ENCODE assay signal across 17 cellular contexts in genomic region chr10:119265691-119266090, GRCh38. TPM values are rescaled to one million over a fixed set of nuclear protein-coding genes. Genes with fewer than 3 reads are reported as not detected.
A peak's percentile ranks its signal among the peaks of the same experiment; 100 is the strongest.
DNase-seq lines count a peak whose midpoint lies in the region; ATAC-seq and TF ChIP-seq lines count a peak whose summit lies in the region.
"Had no signal": no experiment of that assay in that cellular context is flagged by ENCODE, and none has a peak within 500 bp of the region (broad histone marks: within the 10 kb centered on the region; RNA-seq: fewer than 3 reads in every experiment).

No MANE protein-coding gene starts in this region.

- peak overlapping the region; percentile 76 for H3K27ac Mint-ChIP-seq in CD4-positive, alpha-beta T cell
- H3K27ac Mint-ChIP-seq in T-helper 17 cell (peak overlapping the region; percentile 100), memory B cell (peak overlapping the region; percentile 100), WTC11 (no peak overlapping the region)
- peak overlapping the region; percentile 61 for H3K27ac Mint-ChIP-seq in stimulated activated effector memory CD8-positive, alpha-beta T cell treated with anti-CD3 and anti-CD28 coated beads, Interleukin-12 subunit alpha, Interleukin-12 subunit beta, amount 100 ng/mL, for 72 hours

- peaks cover 20% of the 10 kb centered on the region for H3K36me3 Mint-ChIP-seq in CD4-positive, alpha-beta T cell (ENCODE audit: low read depth)
- H3K36me3 Mint-ChIP-seq in T-helper 17 cell (ENCODE audit: low read depth) = no peaks in the 10 kb centered on the region
- peaks cover 6% of the 10 kb centered on the region for H3K36me3 Mint-ChIP-seq in memory B cell
- H3K36me3 Mint-ChIP-seq in stimulated activated effector memory CD8-positive, alpha-beta T cell treated with anti-CD3 and anti-CD28 coated beads, Interleukin-12 subunit alpha, Interleukin-12 subunit beta, amount 100 ng/mL, for 72 hours = peaks cover 18% of the 10 kb centered on the region
- H3K36me3 Mint-ChIP-seq in WTC11 = peaks cover 8% of the 10 kb centered on the region

- no peak for ATAC-seq in CD4-positive, alpha-beta T cell (ENCODE audit: poor library complexity)
- ATAC-seq in T-helper 17 cell = no peak
- ATAC-seq in memory B cell (ENCODE audit: low read depth) = no peak
- ATAC-seq in stimulated activated effector memory CD8-positive, alpha-beta T cell treated with anti-CD3 and anti-CD28 coated beads, Interleukin-12 subunit alpha, Interleukin-12 subunit beta, amount 100 ng/mL, for 72 hours = no peak
- ATAC-seq in SK-N-SH treated with all-trans-retinoic acid at 6 μM for 48 hours = no peak
- ATAC-seq in WTC11 = no peak
- ATAC-seq: HCT116, Panc1 had no signal

- H3K27ac ChIP-seq in CD4-positive, alpha-beta T cell (ENCODE audit: low read depth, low read length) = no peak overlapping the region
- H3K27ac ChIP-seq: KMS-11 had no signal

- no peaks in the 10 kb centered on the region for H3K27me3 Mint-ChIP-seq in CD4-positive, alpha-beta T cell
- H3K27me3 Mint-ChIP-seq in T-helper 17 cell (no peaks in the 10 kb centered on the region), memory B cell (no peaks in the 10 kb centered on the region), WTC11 (ENCODE audit: low read depth) (no peaks in the 10 kb centered on the region; the same call in 1 of the 2 replicates)

- peaks cover 40% of the 10 kb centered on the region for H3K4me1 Mint-ChIP-seq in CD4-positive, alpha-beta T cell (ENCODE audit: low read depth)
- H3K4me1 Mint-ChIP-seq in T-helper 17 cell (peaks cover 24% of the 10 kb centered on the region), memory B cell (peaks cover 25% of the 10 kb centered on the region), WTC11 (peaks cover 8% of the 10 kb centered on the region)
- H3K4me1 Mint-ChIP-seq in stimulated activated effector memory CD8-positive, alpha-beta T cell treated with anti-CD3 and anti-CD28 coated beads, Interleukin-12 subunit alpha, Interleukin-12 subunit beta, amount 100 ng/mL, for 72 hours = peaks cover 32% of the 10 kb centered on the region

- no peak for TF ChIP-seq CTCF in CD4-positive, alpha-beta T cell (IDR thresholded peaks at IDR 0.05)
- no peak for TF ChIP-seq CTCF in WTC11 (IDR thresholded peaks at IDR 0.05)

- CTCF ChIA-PET in CD4-positive, alpha-beta T cell (lab: Charles Lee) = interaction anchor here (0.5 to 0.8 kb wide), 2 partner anchors 59 to 184 kb away, joined by 3 read pairs; no protein-coding TSS in a partner anchor
- CTCF ChIA-PET in WTC11 (lab: Charles Lee) = interaction anchor here (1.0 kb wide), 1 partner anchor 66 kb away, joined by 3 read pairs; no protein-coding TSS in a partner anchor

- intact Hi-C loops in CD4-positive, alpha-beta T cell (cut with DNase I, micrococcal nuclease) = loop anchor here in 1 of 2 experiments (5.0 kb wide), 2 partner anchors 37 to 53 kb away; no protein-coding TSS in a partner anchor

- no peaks in the 10 kb centered on the region for H3K9me3 Mint-ChIP-seq in CD4-positive, alpha-beta T cell
- H3K9me3 Mint-ChIP-seq in memory B cell (no peaks in the 10 kb centered on the region), WTC11 (peaks cover 10% of the 10 kb centered on the region)
- H3K9me3 Mint-ChIP-seq in stimulated activated effector memory CD8-positive, alpha-beta T cell treated with anti-CD3 and anti-CD28 coated beads, Interleukin-12 subunit alpha, Interleukin-12 subunit beta, amount 100 ng/mL, for 72 hours = no peaks in the 10 kb centered on the region

- no peak overlapping the region for H3K4me3 Mint-ChIP-seq in CD4-positive, alpha-beta T cell
- H3K4me3 Mint-ChIP-seq in T-helper 17 cell = no peak overlapping the region
- no peak overlapping the region for H3K4me3 Mint-ChIP-seq in memory B cell
- no peak overlapping the region for H3K4me3 Mint-ChIP-seq in stimulated activated effector memory CD8-positive, alpha-beta T cell treated with anti-CD3 and anti-CD28 coated beads, Interleukin-12 subunit alpha, Interleukin-12 subunit beta, amount 100 ng/mL, for 72 hours
- H3K4me3 Mint-ChIP-seq in WTC11 = no peak overlapping the region

- DNase-seq in CD4-positive, alpha-beta T cell = no peak
- DNase-seq in T-helper 17 cell (no peak), memory B cell (ENCODE audit: low spot score in 2 of 2) (no peak), WTC11 (ENCODE audit: low spot score) (no peak), NCI-H748 (lab: John Stamatoyannopoulos, UW; ENCODE audit: unreplicated experiment) (no peak)
- no peak for DNase-seq in stimulated activated effector memory CD8-positive, alpha-beta T cell treated with anti-CD3 and anti-CD28 coated beads, Interleukin-12 subunit alpha, Interleukin-12 subunit beta, amount 100 ng/mL, for 72 hours (ENCODE audit: low spot score in 2 of 2)
- DNase-seq: DMS79, NCI-H1092 treated with DMSO at 0.1 percent for 48 hours, NCI-H146, NCI-H2029 treated with DMSO at 0.1 percent for 48 hours, NCI-H2171, NCI-H345, NCI-H524 had no signal

- POLR2A ChIA-PET in CD4-positive, alpha-beta T cell (lab: Charles Lee) = no interaction called here
- POLR2A ChIA-PET in WTC11 (lab: Charles Lee) = no interaction called here

- H3K27me3 ChIP-seq in CD4-positive, alpha-beta T cell (ENCODE audit: control insufficient read depth, insufficient read depth, low read length) = no peaks in the 10 kb centered on the region

- H3K9me3 ChIP-seq in CD4-positive, alpha-beta T cell (ENCODE audit: control insufficient read depth, low read length) = no peaks in the 10 kb centered on the region
- H3K9me3 ChIP-seq in T-helper 17 cell (ENCODE audit: control insufficient read depth, low read length, poor library complexity, severe bottlenecking) = no peaks in the 10 kb centered on the region

TF ChIP-seq in SK-N-SH treated with all-trans-retinoic acid at 6 μM for 48 hours, 23 proteins besides CTCF, POLR2A, EP300 and RAD21:
- no peak for TF ChIP-seq SNAI2 (CRISPR knock-in tag; IDR thresholded peaks at IDR 0.05)
- TF ChIP-seq TCF4 (CRISPR knock-in tag; IDR thresholded peaks at IDR 0.05; ENCODE audit: borderline replicate concordance) = no peak
- TF ChIP-seq ZFP30 (CRISPR knock-in tag; IDR thresholded peaks at IDR 0.05) = no peak
- no peak for TF ChIP-seq OSR1 (CRISPR knock-in tag; IDR thresholded peaks at IDR 0.05)
- TF ChIP-seq ZC3H10 (CRISPR knock-in tag; IDR thresholded peaks at IDR 0.05) = no peak
- TF ChIP-seq ZNF565 (CRISPR knock-in tag; conservative IDR thresholded peaks at IDR 0.05; ENCODE audit: low read depth) = no peak
- no peak for TF ChIP-seq ISL1 (CRISPR knock-in tag; IDR thresholded peaks at IDR 0.05)

TF ChIP-seq in WTC11, 78 proteins besides CTCF, POLR2A, EP300 and RAD21 (continues in another document):
- TF ChIP-seq NFE2L1 (CRISPR knock-in tag; IDR thresholded peaks at IDR 0.05) = no peak
- TF ChIP-seq, protein P1, sequence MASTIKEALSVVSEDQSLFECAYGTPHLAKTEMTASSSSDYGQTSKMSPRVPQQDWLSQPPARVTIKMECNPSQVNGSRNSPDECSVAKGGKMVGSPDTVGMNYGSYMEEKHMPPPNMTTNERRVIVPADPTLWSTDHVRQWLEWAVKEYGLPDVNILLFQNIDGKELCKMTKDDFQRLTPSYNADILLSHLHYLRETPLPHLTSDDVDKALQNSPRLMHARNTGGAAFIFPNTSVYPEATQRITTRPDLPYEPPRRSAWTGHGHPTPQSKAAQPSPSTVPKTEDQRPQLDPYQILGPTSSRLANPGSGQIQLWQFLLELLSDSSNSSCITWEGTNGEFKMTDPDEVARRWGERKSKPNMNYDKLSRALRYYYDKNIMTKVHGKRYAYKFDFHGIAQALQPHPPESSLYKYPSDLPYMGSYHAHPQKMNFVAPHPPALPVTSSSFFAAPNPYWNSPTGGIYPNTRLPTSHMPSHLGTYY (CRISPR knock-in tag; IDR thresholded peaks at IDR 0.05) = no peak
- no peak for TF ChIP-seq GRHL2 (CRISPR knock-in tag; IDR thresholded peaks at IDR 0.05; ENCODE audit: insufficient replicate concordance, severe bottlenecking)
- no peak for TF ChIP-seq TP53 (CRISPR knock-in tag; IDR thresholded peaks at IDR 0.05)
- no peak for TF ChIP-seq MXD4 (CRISPR knock-in tag; IDR thresholded peaks at IDR 0.05; ENCODE audit: borderline replicate concordance)
- no peak for TF ChIP-seq ZNF416 (CRISPR knock-in tag; IDR thresholded peaks at IDR 0.05)
- TF ChIP-seq, protein P2, sequence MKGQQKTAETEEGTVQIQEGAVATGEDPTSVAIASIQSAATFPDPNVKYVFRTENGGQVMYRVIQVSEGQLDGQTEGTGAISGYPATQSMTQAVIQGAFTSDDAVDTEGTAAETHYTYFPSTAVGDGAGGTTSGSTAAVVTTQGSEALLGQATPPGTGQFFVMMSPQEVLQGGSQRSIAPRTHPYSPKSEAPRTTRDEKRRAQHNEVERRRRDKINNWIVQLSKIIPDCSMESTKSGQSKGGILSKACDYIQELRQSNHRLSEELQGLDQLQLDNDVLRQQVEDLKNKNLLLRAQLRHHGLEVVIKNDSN (CRISPR knock-in tag; IDR thresholded peaks at IDR 0.05) = no peak
- TF ChIP-seq, protein P3, sequence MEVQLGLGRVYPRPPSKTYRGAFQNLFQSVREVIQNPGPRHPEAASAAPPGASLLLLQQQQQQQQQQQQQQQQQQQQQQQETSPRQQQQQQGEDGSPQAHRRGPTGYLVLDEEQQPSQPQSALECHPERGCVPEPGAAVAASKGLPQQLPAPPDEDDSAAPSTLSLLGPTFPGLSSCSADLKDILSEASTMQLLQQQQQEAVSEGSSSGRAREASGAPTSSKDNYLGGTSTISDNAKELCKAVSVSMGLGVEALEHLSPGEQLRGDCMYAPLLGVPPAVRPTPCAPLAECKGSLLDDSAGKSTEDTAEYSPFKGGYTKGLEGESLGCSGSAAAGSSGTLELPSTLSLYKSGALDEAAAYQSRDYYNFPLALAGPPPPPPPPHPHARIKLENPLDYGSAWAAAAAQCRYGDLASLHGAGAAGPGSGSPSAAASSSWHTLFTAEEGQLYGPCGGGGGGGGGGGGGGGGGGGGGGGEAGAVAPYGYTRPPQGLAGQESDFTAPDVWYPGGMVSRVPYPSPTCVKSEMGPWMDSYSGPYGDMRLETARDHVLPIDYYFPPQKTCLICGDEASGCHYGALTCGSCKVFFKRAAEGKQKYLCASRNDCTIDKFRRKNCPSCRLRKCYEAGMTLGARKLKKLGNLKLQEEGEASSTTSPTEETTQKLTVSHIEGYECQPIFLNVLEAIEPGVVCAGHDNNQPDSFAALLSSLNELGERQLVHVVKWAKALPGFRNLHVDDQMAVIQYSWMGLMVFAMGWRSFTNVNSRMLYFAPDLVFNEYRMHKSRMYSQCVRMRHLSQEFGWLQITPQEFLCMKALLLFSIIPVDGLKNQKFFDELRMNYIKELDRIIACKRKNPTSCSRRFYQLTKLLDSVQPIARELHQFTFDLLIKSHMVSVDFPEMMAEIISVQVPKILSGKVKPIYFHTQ (CRISPR knock-in tag; IDR thresholded peaks at IDR 0.05) = no peak
- no peak for TF ChIP-seq GTF2I (CRISPR knock-in tag; conservative IDR thresholded peaks at IDR 0.05)
- TF ChIP-seq IRF2 (CRISPR knock-in tag; IDR thresholded peaks at IDR 0.05; ENCODE audit: borderline replicate concordance, low read depth) = no peak
- TF ChIP-seq CREB1 (CRISPR knock-in tag; IDR thresholded peaks at IDR 0.05) = no peak

RNA-seq across cellular contexts. Expression of gene GRK5, which starts 58.3 kb away (rescaled TPM):
- total RNA-seq in CD4-positive, alpha-beta T cell = 10 to 100 TPM; 19.2 to 20.8 TPM
- total RNA-seq in T-helper 17 cell (10 to 100 TPM; 13.9 to 28.5 TPM), WTC11 (2021) (1.9 to 2.3 TPM (median 2.2 TPM) in 3 replicates)
